8 cellular contexts compared by ENCODE assay signal in the genomic region with DNA sequence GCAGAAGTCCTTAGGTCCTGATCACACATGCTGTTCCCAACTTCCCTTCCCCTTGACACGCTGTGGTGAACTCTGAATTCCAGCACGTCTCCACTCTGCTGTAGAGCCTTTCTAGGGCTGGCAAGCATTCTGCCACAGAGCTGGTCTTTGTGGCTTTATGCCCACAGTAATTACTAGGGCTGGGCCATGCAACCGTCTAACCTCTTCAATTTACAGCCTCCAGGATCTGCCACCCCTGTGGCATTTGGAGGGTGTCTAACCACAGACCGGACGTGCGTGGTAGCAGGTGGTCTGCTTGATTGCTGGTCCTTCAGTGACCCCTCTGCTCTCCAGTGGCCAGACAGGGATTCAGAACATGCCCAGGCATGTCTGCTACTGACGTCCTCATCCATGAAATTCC. TPM values are rescaled to one million over a fixed set of nuclear protein-coding genes. Genes with fewer than 3 reads are reported as not detected.
A peak's percentile ranks its signal among the peaks of the same experiment; 100 is the strongest.
DNase-seq lines count a peak whose midpoint lies in the region; ATAC-seq and TF ChIP-seq lines count a peak whose summit lies in the region.
"Had no signal": no experiment of that assay in that cellular context is flagged by ENCODE, and none has a peak within 500 bp of the region (broad histone marks: within the 10 kb centered on the region; RNA-seq: fewer than 3 reads in every experiment).

No MANE protein-coding gene starts in this region.

- CTCF ChIA-PET in Calu3 (lab: Charles Lee) = interaction anchor here (0.6 kb wide), 1 partner anchor 51 kb away, joined by 3 read pairs; no protein-coding TSS in a partner anchor
- CTCF ChIA-PET in HEK293 (lab: Yijun Ruan, JAX) = interaction anchor here (0.5 kb wide), 1 partner anchor 207 kb away, joined by 3 read pairs; no protein-coding TSS in a partner anchor
- CTCF ChIA-PET in T-cell (lab: Charles Lee) = no interaction called here

- ATAC-seq in T-helper 17 cell = no peak
- peak; percentile 67 for ATAC-seq in left lung
- ATAC-seq in T-cell (replicated peaks in 1 of 4) = no peak

- no peaks in the 10 kb centered on the region for H3K9me3 Mint-ChIP-seq in Calu3 (ENCODE audit: low read depth, unreplicated experiment)
- H3K9me3 Mint-ChIP-seq in T-cell = no peaks in the 10 kb centered on the region
- H3K9me3 Mint-ChIP-seq in type B pancreatic cell = peaks cover 10% of the 10 kb centered on the region

- H3K27me3 Mint-ChIP-seq in Calu3 (ENCODE audit: unreplicated experiment) (no peaks in the 10 kb centered on the region), T-helper 17 cell (peaks cover 29% of the 10 kb centered on the region), T-cell (peaks cover 0 to 11% of the 10 kb centered on the region in 2 donors), type B pancreatic cell (peaks cover 3% of the 10 kb centered on the region)

- POLR2A ChIA-PET in HEK293 (lab: Yijun Ruan, JAX) (no interaction called here), T-cell (lab: Charles Lee) (no interaction called here)

- DNase-seq in Calu3 (no peak), T-helper 17 cell (no peak), left lung (no peak), T-cell (no peak), NCI-H345 (lab: John Stamatoyannopoulos, UW) (no peak), type B pancreatic cell (ENCODE audit: extremely low spot score, unreplicated experiment) (no peak)
- DNase-seq: activated effector memory CD4-positive, alpha-beta T cell treated with Interleukin-2 at 50 U/mL for 16 hours had no signal

- H3K4me3 ChIP-seq in HEK293 (ENCODE audit: low read depth, low read length) = no peak overlapping the region
- no peak overlapping the region for H3K4me3 ChIP-seq in left lung

- no peaks in the 10 kb centered on the region for H3K27me3 ChIP-seq in left lung

- H3K4me1 ChIP-seq in HEK293 (ENCODE audit: control insufficient read depth, insufficient read depth, low read length) (no peaks in the 10 kb centered on the region), left lung (no peaks in the 10 kb centered on the region)

- H3K4me1 Mint-ChIP-seq in Calu3 (ENCODE audit: low read depth, unreplicated experiment) = peaks cover 24% of the 10 kb centered on the region
- H3K4me1 Mint-ChIP-seq in T-helper 17 cell = peaks cover 4% of the 10 kb centered on the region
- no peaks in the 10 kb centered on the region for H3K4me1 Mint-ChIP-seq in T-cell
- no peaks in the 10 kb centered on the region for H3K4me1 Mint-ChIP-seq in type B pancreatic cell (ENCODE audit: unreplicated experiment)

- no peaks in the 10 kb centered on the region; the same call in 1 of the 2 replicates for H3K9me3 ChIP-seq in HEK293 (ENCODE audit: control insufficient read depth, insufficient read depth, low read depth, low read length)
- peaks cover 3% of the 10 kb centered on the region for H3K9me3 ChIP-seq in T-helper 17 cell (ENCODE audit: control insufficient read depth, low read length, poor library complexity, severe bottlenecking)
- H3K9me3 ChIP-seq in left lung = peaks cover 0 to 6% of the 10 kb centered on the region in 2 donors

- peaks cover 7% of the 10 kb centered on the region for H3K36me3 Mint-ChIP-seq in Calu3 (ENCODE audit: insufficient read depth, unreplicated experiment)
- H3K36me3 Mint-ChIP-seq in T-helper 17 cell (ENCODE audit: low read depth) = peaks cover 2% of the 10 kb centered on the region
- H3K36me3 Mint-ChIP-seq in T-cell = no peaks in the 10 kb centered on the region
- H3K36me3 Mint-ChIP-seq in type B pancreatic cell = no peaks in the 10 kb centered on the region

- BruUV-seq in Calu3 (replicated peaks; lab: Mats Ljungman, UMichigan) = no TSS peak

- no peak for TF ChIP-seq CTCF in Calu3 (IDR thresholded peaks at IDR 0.05; ENCODE audit: unreplicated experiment)
- TF ChIP-seq CTCF in HEK293 (tag by site-specific recombination; IDR thresholded peaks at IDR 0.05) = no peak
- TF ChIP-seq CTCF in left lung (IDR thresholded peaks at IDR 0.05) = no peak
- TF ChIP-seq CTCF in type B pancreatic cell (conservative IDR thresholded peaks at IDR 0.05) = no peak

- H3K36me3 ChIP-seq in HEK293 (ENCODE audit: control insufficient read depth in 2 of 2, insufficient read depth in 1 of 2, low read length in 2 of 2) = no peaks in the 10 kb centered on the region
- H3K36me3 ChIP-seq in left lung = no peaks in the 10 kb centered on the region

- H3K4me3 Mint-ChIP-seq in Calu3 (ENCODE audit: low read depth, unreplicated experiment) (no peak overlapping the region), T-helper 17 cell (no peak overlapping the region), T-cell (no peak overlapping the region), type B pancreatic cell (no peak overlapping the region)

- intact Hi-C loops in Calu3 (cut with micrococcal nuclease; ENCODE audit: unreplicated experiment) = no loop called here
- intact Hi-C loops in left lung (cut with DNase I) = no loop called here

- peak overlapping the region; percentile 69 for H3K27ac Mint-ChIP-seq in Calu3 (ENCODE audit: unreplicated experiment)
- peak overlapping the region; percentile 69 for H3K27ac Mint-ChIP-seq in T-helper 17 cell
- H3K27ac Mint-ChIP-seq in T-cell = no peak overlapping the region
- no peak overlapping the region for H3K27ac Mint-ChIP-seq in type B pancreatic cell

- H3K27ac ChIP-seq in HEK293 (ENCODE audit: extremely low read depth, low read depth, low read length) (peak overlapping the region; percentile 43; the same call in 1 of the 2 replicates), left lung (no peak overlapping the region)

TF ChIP-seq in HEK293, 187 proteins besides CTCF, POLR2A, EP300 and RAD21:
- TF ChIP-seq ZNF394 (tag by site-specific recombination; IDR thresholded peaks at IDR 0.05; ENCODE audit: borderline replicate concordance) = no peak
- TF ChIP-seq SP3 (tag by site-specific recombination; IDR thresholded peaks at IDR 0.05) = no peak
- no peak for TF ChIP-seq ZNF449 (tag by site-specific recombination; IDR thresholded peaks at IDR 0.05)
- TF ChIP-seq ZNF843 (tag by site-specific recombination; IDR thresholded peaks at IDR 0.05) = no peak
- TF ChIP-seq ZNF391 (tag by site-specific recombination; IDR thresholded peaks at IDR 0.05; ENCODE audit: borderline replicate concordance, low read depth) = no peak
- TF ChIP-seq ZXDB (tag by site-specific recombination; IDR thresholded peaks at IDR 0.05) = no peak
- TF ChIP-seq ZNF24 (tag by site-specific recombination; IDR thresholded peaks at IDR 0.05) = no peak
- TF ChIP-seq, protein P1, sequence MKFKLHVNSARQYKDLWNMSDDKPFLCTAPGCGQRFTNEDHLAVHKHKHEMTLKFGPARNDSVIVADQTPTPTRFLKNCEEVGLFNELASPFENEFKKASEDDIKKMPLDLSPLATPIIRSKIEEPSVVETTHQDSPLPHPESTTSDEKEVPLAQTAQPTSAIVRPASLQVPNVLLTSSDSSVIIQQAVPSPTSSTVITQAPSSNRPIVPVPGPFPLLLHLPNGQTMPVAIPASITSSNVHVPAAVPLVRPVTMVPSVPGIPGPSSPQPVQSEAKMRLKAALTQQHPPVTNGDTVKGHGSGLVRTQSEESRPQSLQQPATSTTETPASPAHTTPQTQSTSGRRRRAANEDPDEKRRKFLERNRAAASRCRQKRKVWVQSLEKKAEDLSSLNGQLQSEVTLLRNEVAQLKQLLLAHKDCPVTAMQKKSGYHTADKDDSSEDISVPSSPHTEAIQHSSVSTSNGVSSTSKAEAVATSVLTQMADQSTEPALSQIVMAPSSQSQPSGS (tag by site-specific recombination; IDR thresholded peaks at IDR 0.05; ENCODE audit: low read depth) = no peak
- no peak for TF ChIP-seq ZNF169 (tag by site-specific recombination; IDR thresholded peaks at IDR 0.05)
- TF ChIP-seq ZNF239 (tag by site-specific recombination; IDR thresholded peaks at IDR 0.05) = no peak
- TF ChIP-seq ZNF2 (tag by site-specific recombination; IDR thresholded peaks at IDR 0.05) = no peak
- no peak for TF ChIP-seq GLI2 (tag by site-specific recombination; IDR thresholded peaks at IDR 0.05; ENCODE audit: borderline replicate concordance, low read depth)
- TF ChIP-seq ZNF133 (tag by site-specific recombination; IDR thresholded peaks at IDR 0.05) = no peak

RNA-seq across cellular contexts. Expression of gene TGFA, which starts 43.1 kb away (rescaled TPM):
- 80.0 and 104 TPM in 2 replicates for total RNA-seq in Calu3 (2022)
- total RNA-seq in T-helper 17 cell = 1 to 10 TPM; 1.9 to 3.8 TPM
- 10 to 100 TPM; 12.1 to 15.6 TPM for total RNA-seq in left lung
- total RNA-seq in T-cell = 1 to 10 TPM; 1.2 to 8.3 (median 4.5) TPM
- total RNA-seq in type B pancreatic cell (ENCODE audit: low replicate concordance) = 6.8 and 21.0 TPM in 2 replicates

Comparison
In these comparisons a context has a peak if more than half of its experiments do, and no peak if none do; other contexts are left out.
1. H3K27ac Mint-ChIP-seq: peak in Calu3 (single experiment) and T-helper 17 cell (single experiment); none in T-cell (0 of 2) and type B pancreatic cell (single experiment).
2. CTCF ChIA-PET loops: an anchor here in Calu3 (0.6 kb wide) and HEK293 (0.5 kb wide); none called in T-cell.